In the genomic region with DNA sequence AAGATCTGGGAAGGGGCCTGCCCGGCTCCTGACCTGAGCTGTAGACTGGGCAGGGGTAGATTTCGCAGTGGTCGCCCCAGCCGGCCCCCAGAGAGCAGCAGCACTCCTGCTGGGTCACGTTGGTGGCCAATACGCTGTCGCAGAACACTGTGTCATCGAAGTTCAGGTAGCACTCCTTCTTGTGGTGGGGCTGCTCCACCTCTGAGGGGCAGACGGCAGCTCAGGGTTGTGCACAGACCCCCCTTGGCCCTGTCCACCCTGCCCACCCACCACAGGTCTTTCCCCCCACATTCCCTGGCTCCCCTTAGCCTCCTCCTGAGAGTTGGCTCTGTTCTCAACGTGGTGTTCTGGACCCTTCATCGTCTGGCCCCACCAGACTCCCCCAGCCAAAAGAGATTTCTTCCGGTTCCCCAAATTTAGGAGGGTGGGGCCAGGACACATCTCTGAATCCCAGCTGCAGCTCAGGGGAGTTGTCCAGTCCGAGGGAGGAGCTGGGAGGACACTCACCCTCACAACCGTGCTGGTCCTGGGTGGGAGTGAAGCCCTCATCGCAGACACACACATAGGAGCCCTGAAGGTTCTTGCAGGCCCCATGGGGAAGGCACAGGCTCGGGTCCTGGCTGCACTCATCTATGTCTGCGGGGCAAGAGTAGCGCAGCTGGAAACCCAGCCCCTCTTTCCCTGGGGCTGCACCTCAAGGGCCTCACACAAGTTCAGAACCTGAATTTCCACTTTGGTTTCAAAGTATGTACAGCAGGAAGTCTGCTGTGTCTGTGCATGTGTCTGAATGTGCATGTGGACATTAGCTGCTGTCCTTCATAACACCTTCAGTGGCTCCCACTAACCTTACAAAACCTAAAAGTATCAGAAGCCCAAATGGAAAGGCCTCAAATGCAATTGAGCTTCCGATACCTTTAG, we compare ENCODE assay signal across 9 cellular contexts. TPM values are rescaled to one million over a fixed set of nuclear protein-coding genes. Genes with fewer than 3 reads are reported as not detected.
DNase-seq lines count a peak whose midpoint lies in the region; ATAC-seq, FAIRE-seq and TF ChIP-seq lines count a peak whose summit lies in the region.
"Had no signal": no experiment of that assay in that cellular context is flagged by ENCODE, and none has a peak within 500 bp of the region (broad histone marks: within the 10 kb centered on the region; RNA-seq: fewer than 3 reads in every experiment).

No MANE protein-coding gene starts in this region.

- DNase-seq in AG04449 (ENCODE audit: low read depth, low spot score) (no peak), bronchial epithelial cell (ENCODE audit: low read depth) (peak; percentile 84), SKM-1 (lab: John Stamatoyannopoulos, UW; ENCODE audit: unreplicated experiment) (no peak), GM19240 (ENCODE audit: insufficient read length, low spot score) (no peak)

- peak; percentile 80 for FAIRE-seq in bronchial epithelial cell (lab: Jason Lieb, UNC)
- FAIRE-seq: TTC549 had no signal

- H3K27me3 ChIP-seq in HUES6 (ENCODE audit: control insufficient read depth, insufficient read depth, low read length) (peaks cover 63% of the 10 kb centered on the region), bronchial epithelial cell (ENCODE audit: control insufficient read depth, insufficient read depth, low read length) (no peaks in the 10 kb centered on the region), muscle layer of colon (ENCODE audit: control insufficient read depth in 1 of 2, insufficient read depth in 2 of 2, low read length in 2 of 2) (no peaks in the 10 kb centered on the region)

- peak overlapping the region; percentile 55 for H3K4me3 ChIP-seq in AG04449 (ENCODE audit: low read depth, low read length)
- H3K4me3 ChIP-seq in HUES6 (ENCODE audit: low read depth, low read length), result peak overlapping the region; percentile 80
- peak overlapping the region; percentile 65 for H3K4me3 ChIP-seq in bronchial epithelial cell (ENCODE audit: low read depth, low read length)
- H3K4me3 ChIP-seq in muscle layer of colon (ENCODE audit: low read depth in 1 of 2, low read length in 2 of 2), result peak overlapping the region; percentile 59 to 74

- H3K9me3 ChIP-seq in HUES6 (ENCODE audit: control insufficient read depth, insufficient read depth, low read depth, low read length), result no peaks in the 10 kb centered on the region
- no peaks in the 10 kb centered on the region for H3K9me3 ChIP-seq in muscle layer of colon (ENCODE audit: low read length)

- ATAC-seq in HG03196 (IDR thresholded peaks at IDR 0.05; ENCODE audit: unreplicated experiment) (no peak), GM21723 (IDR thresholded peaks at IDR 0.05; ENCODE audit: unreplicated experiment) (no peak)

- POLR2A ChIA-PET in AG04449 (lab: Yijun Ruan, JAX), result interaction anchor here (0.6 to 3.4 kb wide), 9 partner anchors 16 to 76 kb away, joined by 3 to 28 read pairs (median 5); partner anchors contain the start of genes EHBP1L1, FAM89B, PCNX3 and SCYL1

- H3K36me3 ChIP-seq in HUES6 (ENCODE audit: control insufficient read depth, insufficient read depth, low read length) (peaks cover 11% of the 10 kb centered on the region; the same call in 1 of the 2 replicates), bronchial epithelial cell (ENCODE audit: control insufficient read depth, insufficient read depth, low read length) (peaks cover 7% of the 10 kb centered on the region), muscle layer of colon (ENCODE audit: insufficient read depth, low read length) (peaks cover 29% of the 10 kb centered on the region)

- H3K9ac ChIP-seq in HUES6 (ENCODE audit: low read length) (no peak overlapping the region), muscle layer of colon (ENCODE audit: low read length) (peak overlapping the region; percentile 71)

- TF ChIP-seq CTCF in AG04449 (IDR thresholded peaks at IDR 0.05; ENCODE audit: insufficient read depth, low read length, missing control alignments) (no peak), bronchial epithelial cell (IDR thresholded peaks at IDR 0.05; ENCODE audit: insufficient read depth, low read length, severe bottlenecking) (no peak)

- H3K4me1 ChIP-seq in HUES6 (ENCODE audit: control insufficient read depth, insufficient read depth, low read length), result peaks cover 9% of the 10 kb centered on the region
- peaks cover 19% of the 10 kb centered on the region for H3K4me1 ChIP-seq in muscle layer of colon (ENCODE audit: insufficient read depth, low read length)

- CTCF ChIA-PET in AG04449 (lab: Yijun Ruan, JAX), result interaction anchor here (0.8 to 10.0 kb wide), 27 partner anchors 10 to 291 kb away, joined by 3 to 207 read pairs (median 5); partner anchors contain the start of genes EHBP1L1, FAM89B, KAT5 and KCNK7

- H3K27ac ChIP-seq in HUES6 (ENCODE audit: low read depth, low read length) (no peak overlapping the region), muscle layer of colon (ENCODE audit: low read depth, low read length) (peak overlapping the region; percentile 93)

RNA-seq across cellular contexts. Expression of gene SCYL1, which starts 16.5 kb away (rescaled TPM):
- 49.5 and 64.5 TPM in 2 replicates for total RNA-seq in bronchial epithelial cell

RNA-seq across cellular contexts. Expression of gene LTBP3, which starts 16.8 kb away (rescaled TPM):
- total RNA-seq in bronchial epithelial cell, result 22.5 and 35.0 TPM in 2 replicates

RNA-seq across cellular contexts. Expression of gene ZNRD2, which starts 28.9 kb away (rescaled TPM):
- 30.3 and 43.4 TPM in 2 replicates for total RNA-seq in bronchial epithelial cell

RNA-seq across cellular contexts. Expression of gene FAM89B, which starts 31.0 kb away (rescaled TPM):
- total RNA-seq in bronchial epithelial cell, result 10.6 and 10.8 TPM in 2 replicates

RNA-seq across cellular contexts. Expression of gene EHBP1L1, which starts 34.5 kb away (rescaled TPM):
- 31.6 and 62.0 TPM in 2 replicates for total RNA-seq in bronchial epithelial cell
